Comparison of ENCODE assay signal across 2 cellular contexts in genomic region chr16:12771341-12771798, GRCh38.
TF ChIP-seq lines count a peak whose summit lies in the region.

No MANE protein-coding gene starts in this region.

TF ChIP-seq in SK-N-SH, 30 proteins besides CTCF, POLR2A, EP300 and RAD21 (continues in another document):
- TF ChIP-seq PBX3 (IDR thresholded peaks at IDR 0.05) (no peak), GABPA (IDR thresholded peaks at IDR 0.05; ENCODE audit: low read depth) (no peak), YY1 (IDR thresholded peaks at IDR 0.05; ENCODE audit: low read depth) (no peak), GATA2 (CRISPR knock-in tag; IDR thresholded peaks at IDR 0.05) (no peak; the same call in 1 of the 2 replicates), FOXJ3 (CRISPR knock-in tag; IDR thresholded peaks at IDR 0.05) (peak; percentile 40; the same call in 1 of the 2 replicates), CHD2 (IDR thresholded peaks at IDR 0.05; ENCODE audit: low read length, partially characterized antibody) (peak; percentile 54), SMC3 (IDR thresholded peaks at IDR 0.05; ENCODE audit: low read depth, low read length) (peak; percentile 5; the same call in 1 of the 2 replicates), NFIC (IDR thresholded peaks at IDR 0.05; ENCODE audit: borderline replicate concordance) (no peak), MXI1 (IDR thresholded peaks at IDR 0.05; ENCODE audit: low read depth, low read length) (peak; percentile 49; the same call in 1 of the 2 replicates), FOSL2 (IDR thresholded peaks at IDR 0.05; ENCODE audit: borderline replicate concordance, low read depth) (no peak), ZBTB33 (IDR thresholded peaks at IDR 0.05; ENCODE audit: borderline replicate concordance, low read depth) (no peak), FOXM1 (IDR thresholded peaks at IDR 0.05; ENCODE audit: low read depth) (no peak), USF1 (IDR thresholded peaks at IDR 0.05; ENCODE audit: borderline replicate concordance, low read depth) (no peak), SIN3A (IDR thresholded peaks at IDR 0.05; ENCODE audit: borderline replicate concordance, low read depth, low read length) (no peak), RFX5 (IDR thresholded peaks at IDR 0.05; ENCODE audit: low read length) (no peak), JUND (IDR thresholded peaks at IDR 0.05) (no peak), MEF2A (IDR thresholded peaks at IDR 0.05; ENCODE audit: borderline replicate concordance, low read depth) (no peak), TEAD4 (IDR thresholded peaks at IDR 0.05; ENCODE audit: borderline replicate concordance, insufficient read depth) (no peak), NRF1 (IDR thresholded peaks at IDR 0.05; ENCODE audit: low read depth, low read length) (no peak), TAF1 (IDR thresholded peaks at IDR 0.05; ENCODE audit: borderline replicate concordance, low read depth, low read length) (no peak), USF2 (IDR thresholded peaks at IDR 0.05; ENCODE audit: borderline replicate concordance, low read depth, low read length) (no peak), REST (IDR thresholded peaks at IDR 0.05; ENCODE audit: low read depth, low read length) (no peak), POLR2AphosphoS5 (IDR thresholded peaks at IDR 0.05; ENCODE audit: low read depth, low read length) (no peak)

TF ChIP-seq in SK-N-SH treated with all-trans-retinoic acid at 6 μM for 48 hours, 23 proteins besides CTCF, POLR2A, EP300 and RAD21:
- no peak for TF ChIP-seq ZFP3 (CRISPR knock-in tag; IDR thresholded peaks at IDR 0.05)
- TF ChIP-seq RARB (CRISPR knock-in tag; IDR thresholded peaks at IDR 0.05): no peak
- TF ChIP-seq ISL1 (CRISPR knock-in tag; IDR thresholded peaks at IDR 0.05): no peak
- no peak for TF ChIP-seq CSRNP3 (CRISPR knock-in tag; IDR thresholded peaks at IDR 0.05)
- no peak for TF ChIP-seq ARNTL (CRISPR knock-in tag; IDR thresholded peaks at IDR 0.05; ENCODE audit: borderline replicate concordance, low read depth)
- no peak for TF ChIP-seq OSR1 (CRISPR knock-in tag; IDR thresholded peaks at IDR 0.05)
- TF ChIP-seq CREB5 (CRISPR knock-in tag; IDR thresholded peaks at IDR 0.05; ENCODE audit: low read depth): no peak
- no peak for TF ChIP-seq GLIS3 (CRISPR knock-in tag; IDR thresholded peaks at IDR 0.05)
- no peak for TF ChIP-seq ZNF565 (CRISPR knock-in tag; conservative IDR thresholded peaks at IDR 0.05; ENCODE audit: low read depth)
- TF ChIP-seq ZNF8 (CRISPR knock-in tag; IDR thresholded peaks at IDR 0.05): no peak
- TF ChIP-seq TCF4 (CRISPR knock-in tag; IDR thresholded peaks at IDR 0.05; ENCODE audit: borderline replicate concordance): no peak
- TF ChIP-seq CSDC2 (CRISPR knock-in tag; IDR thresholded peaks at IDR 0.05): no peak
- TF ChIP-seq BACH2 (CRISPR knock-in tag; IDR thresholded peaks at IDR 0.05; ENCODE audit: borderline replicate concordance): no peak
